Comparison of ENCODE assay signal across 1 cellular context in genomic region chr3:57706462-57706861, GRCh38.
TF ChIP-seq lines count a peak whose summit lies in the region.

No MANE protein-coding gene starts in this region.

TF ChIP-seq in GM23338, 12 proteins besides CTCF, POLR2A, EP300 and RAD21 (continued from another document):
- TF ChIP-seq, protein P1, sequence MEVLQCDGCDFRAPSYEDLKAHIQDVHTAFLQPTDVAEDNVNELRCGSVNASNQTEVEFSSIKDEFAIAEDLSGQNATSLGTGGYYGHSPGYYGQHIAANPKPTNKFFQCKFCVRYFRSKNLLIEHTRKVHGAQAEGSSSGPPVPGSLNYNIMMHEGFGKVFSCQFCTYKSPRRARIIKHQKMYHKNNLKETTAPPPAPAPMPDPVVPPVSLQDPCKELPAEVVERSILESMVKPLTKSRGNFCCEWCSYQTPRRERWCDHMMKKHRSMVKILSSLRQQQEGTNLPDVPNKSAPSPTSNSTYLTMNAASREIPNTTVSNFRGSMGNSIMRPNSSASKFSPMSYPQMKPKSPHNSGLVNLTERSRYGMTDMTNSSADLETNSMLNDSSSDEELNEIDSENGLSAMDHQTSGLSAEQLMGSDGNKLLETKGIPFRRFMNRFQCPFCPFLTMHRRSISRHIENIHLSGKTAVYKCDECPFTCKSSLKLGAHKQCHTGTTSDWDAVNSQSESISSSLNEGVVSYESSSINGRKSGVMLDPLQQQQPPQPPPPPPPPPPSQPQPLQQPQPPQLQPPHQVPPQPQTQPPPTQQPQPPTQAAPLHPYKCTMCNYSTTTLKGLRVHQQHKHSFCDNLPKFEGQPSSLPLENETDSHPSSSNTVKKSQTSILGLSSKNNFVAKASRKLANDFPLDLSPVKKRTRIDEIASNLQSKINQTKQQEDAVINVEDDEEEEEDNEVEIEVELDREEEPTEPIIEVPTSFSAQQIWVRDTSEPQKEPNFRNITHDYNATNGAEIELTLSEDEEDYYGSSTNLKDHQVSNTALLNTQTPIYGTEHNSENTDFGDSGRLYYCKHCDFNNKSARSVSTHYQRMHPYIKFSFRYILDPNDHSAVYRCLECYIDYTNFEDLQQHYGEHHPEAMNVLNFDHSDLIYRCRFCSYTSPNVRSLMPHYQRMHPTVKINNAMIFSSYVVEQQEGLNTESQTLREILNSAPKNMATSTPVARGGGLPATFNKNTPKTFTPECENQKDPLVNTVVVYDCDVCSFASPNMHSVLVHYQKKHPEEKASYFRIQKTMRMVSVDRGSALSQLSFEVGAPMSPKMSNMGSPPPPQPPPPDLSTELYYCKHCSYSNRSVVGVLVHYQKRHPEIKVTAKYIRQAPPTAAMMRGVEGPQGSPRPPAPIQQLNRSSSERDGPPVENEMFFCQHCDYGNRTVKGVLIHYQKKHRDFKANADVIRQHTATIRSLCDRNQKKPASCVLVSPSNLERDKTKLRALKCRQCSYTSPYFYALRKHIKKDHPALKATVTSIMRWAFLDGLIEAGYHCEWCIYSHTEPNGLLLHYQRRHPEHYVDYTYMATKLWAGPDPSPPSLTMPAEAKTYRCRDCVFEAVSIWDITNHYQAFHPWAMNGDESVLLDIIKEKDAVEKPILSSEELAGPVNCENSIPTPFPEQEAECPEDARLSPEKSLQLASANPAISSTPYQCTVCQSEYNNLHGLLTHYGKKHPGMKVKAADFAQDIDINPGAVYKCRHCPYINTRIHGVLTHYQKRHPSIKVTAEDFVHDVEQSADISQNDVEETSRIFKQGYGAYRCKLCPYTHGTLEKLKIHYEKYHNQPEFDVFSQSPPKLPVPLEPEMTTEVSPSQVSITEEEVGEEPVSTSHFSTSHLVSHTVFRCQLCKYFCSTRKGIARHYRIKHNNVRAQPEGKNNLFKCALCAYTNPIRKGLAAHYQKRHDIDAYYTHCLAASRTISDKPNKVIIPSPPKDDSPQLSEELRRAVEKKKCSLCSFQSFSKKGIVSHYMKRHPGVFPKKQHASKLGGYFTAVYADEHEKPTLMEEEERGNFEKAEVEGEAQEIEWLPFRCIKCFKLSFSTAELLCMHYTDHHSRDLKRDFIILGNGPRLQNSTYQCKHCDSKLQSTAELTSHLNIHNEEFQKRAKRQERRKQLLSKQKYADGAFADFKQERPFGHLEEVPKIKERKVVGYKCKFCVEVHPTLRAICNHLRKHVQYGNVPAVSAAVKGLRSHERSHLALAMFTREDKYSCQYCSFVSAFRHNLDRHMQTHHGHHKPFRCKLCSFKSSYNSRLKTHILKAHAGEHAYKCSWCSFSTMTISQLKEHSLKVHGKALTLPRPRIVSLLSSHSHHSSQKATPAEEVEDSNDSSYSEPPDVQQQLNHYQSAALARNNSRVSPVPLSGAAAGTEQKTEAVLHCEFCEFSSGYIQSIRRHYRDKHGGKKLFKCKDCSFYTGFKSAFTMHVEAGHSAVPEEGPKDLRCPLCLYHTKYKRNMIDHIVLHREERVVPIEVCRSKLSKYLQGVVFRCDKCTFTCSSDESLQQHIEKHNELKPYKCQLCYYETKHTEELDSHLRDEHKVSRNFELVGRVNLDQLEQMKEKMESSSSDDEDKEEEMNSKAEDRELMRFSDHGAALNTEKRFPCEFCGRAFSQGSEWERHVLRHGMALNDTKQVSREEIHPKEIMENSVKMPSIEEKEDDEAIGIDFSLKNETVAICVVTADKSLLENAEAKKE (CRISPR knock-in tag; IDR thresholded peaks at IDR 0.05), result no peak
- TF ChIP-seq POLR2AphosphoS5 (IDR thresholded peaks at IDR 0.05; ENCODE audit: low read depth), result no peak
- no peak for TF ChIP-seq STAT1 (IDR thresholded peaks at IDR 0.05; ENCODE audit: unreplicated experiment)
